In the genomic region with DNA sequence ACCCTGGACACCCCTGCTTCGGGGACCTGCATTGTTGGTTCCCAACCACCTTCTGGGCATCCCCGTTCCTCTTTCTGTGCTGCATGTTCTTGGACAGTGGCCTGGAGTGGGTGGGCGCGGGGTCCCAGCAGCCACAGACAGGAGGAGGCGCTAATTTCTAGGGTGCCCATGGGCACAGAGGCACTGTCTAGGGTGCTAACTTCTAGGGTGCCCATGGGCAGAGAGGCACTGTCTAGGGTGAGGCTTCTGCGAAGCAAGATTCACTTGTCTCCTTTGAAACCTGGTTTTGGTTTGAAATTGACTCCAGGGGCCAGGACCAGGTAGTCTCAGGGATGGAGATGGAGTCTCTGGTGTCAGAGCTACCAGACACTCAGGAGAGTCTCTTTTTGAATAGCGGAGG, we compare ENCODE assay signal across 1 cellular context.
TF ChIP-seq lines count a peak whose summit lies in the region.

No MANE protein-coding gene starts in this region.

TF ChIP-seq in A549, 52 proteins besides CTCF, POLR2A, EP300 and RAD21 (continued from another document):
- no peak for TF ChIP-seq BHLHE40 (IDR thresholded peaks at IDR 0.05; ENCODE audit: low read depth, low read length)
- TF ChIP-seq CHD2 (IDR thresholded peaks at IDR 0.05; ENCODE audit: low read length, partially characterized antibody): no peak
- no peak for TF ChIP-seq JUN (IDR thresholded peaks at IDR 0.05)
- no peak for TF ChIP-seq TP53 (CRISPR knock-in tag; IDR thresholded peaks at IDR 0.05)
- no peak for TF ChIP-seq SREBF2 (IDR thresholded peaks at IDR 0.05)
- no peak for TF ChIP-seq ZFP36 (IDR thresholded peaks at IDR 0.05; ENCODE audit: borderline replicate concordance, partially characterized antibody)
- no peak for TF ChIP-seq HOXA7 (CRISPR knock-in tag; IDR thresholded peaks at IDR 0.05)
- no peak for TF ChIP-seq EHMT2 (IDR thresholded peaks at IDR 0.05; ENCODE audit: low read depth)
- TF ChIP-seq POLR2AphosphoS2 (conservative IDR thresholded peaks at IDR 0.05; ENCODE audit: low read length): no peak
- no peak for TF ChIP-seq RARB (CRISPR knock-in tag; IDR thresholded peaks at IDR 0.05)
- TF ChIP-seq HOXB13 (CRISPR knock-in tag; IDR thresholded peaks at IDR 0.05; ENCODE audit: low read depth): no peak
